18 cellular contexts compared by ENCODE assay signal in the genomic region with DNA sequence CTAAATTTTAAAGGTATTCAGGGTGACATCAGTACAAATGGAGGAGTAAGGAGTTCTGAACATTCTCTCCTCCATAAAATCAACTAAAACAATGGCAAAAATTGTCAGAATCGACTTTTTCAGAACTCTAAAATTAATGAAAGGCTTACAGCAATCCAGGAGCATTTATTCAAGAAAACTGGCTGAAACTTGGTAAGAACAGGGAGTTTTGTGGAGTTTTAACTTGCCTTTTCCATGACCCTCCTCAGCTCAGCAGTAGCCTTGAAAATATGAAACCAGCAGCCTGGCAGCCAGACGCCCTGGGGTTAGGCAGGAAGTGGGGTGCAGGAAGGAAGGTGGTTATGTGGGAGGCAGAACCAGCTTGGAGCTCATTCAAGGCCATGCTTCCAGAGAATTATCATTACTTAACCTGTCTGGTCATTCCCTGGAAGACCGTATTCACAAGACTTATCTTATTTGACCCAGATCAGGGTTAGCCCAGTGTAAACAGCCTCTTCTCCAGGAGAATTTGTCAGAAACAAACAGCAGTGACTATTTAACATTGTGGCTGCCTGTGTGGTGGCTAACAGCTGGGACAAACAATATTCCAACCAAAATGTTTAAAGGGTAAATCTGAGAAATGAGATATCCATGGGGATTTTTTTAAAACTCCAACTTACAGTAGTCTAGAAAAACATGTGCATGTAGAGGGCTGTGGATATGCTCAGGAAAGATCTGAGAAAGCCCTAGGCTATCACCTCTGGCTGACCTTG.
DNase-seq lines count a peak whose midpoint lies in the region; ATAC-seq and TF ChIP-seq lines count a peak whose summit lies in the region.
"Had no signal": no experiment of that assay in that cellular context is flagged by ENCODE, and none has a peak within 500 bp of the region (broad histone marks: within the 10 kb centered on the region; RNA-seq: fewer than 3 reads in every experiment).

No MANE protein-coding gene starts in this region.

- H3K9ac ChIP-seq in Loucy (ENCODE audit: low read depth, low read length, poor library complexity, severe bottlenecking), result peak overlapping the region; percentile 32

- CTCF ChIA-PET in A673 (lab: Charles Lee), result no interaction called here

- no peak overlapping the region for H3K27ac Mint-ChIP-seq in osteocyte (ENCODE audit: unreplicated experiment)
- H3K27ac Mint-ChIP-seq: H9 had no signal

- H3K27ac ChIP-seq in A673 (ENCODE audit: low read depth, low read length, poor library complexity, severe bottlenecking), result peak overlapping the region; percentile 73

- H3K79me2 ChIP-seq in Loucy (ENCODE audit: insufficient read depth, low read length), result no peaks in the 10 kb centered on the region

- H3F3A ChIP-seq in Loucy (ENCODE audit: low read depth), result no peaks in the 10 kb centered on the region

- peak overlapping the region; percentile 65 for H3K4me2 ChIP-seq in Loucy (ENCODE audit: low read depth, low read length, poor library complexity, severe bottlenecking)

- POLR2A ChIA-PET in A673 (lab: Charles Lee; ENCODE audit: low non-redundant PET), result interaction anchor here (0.7 kb wide), 1 partner anchor 25 kb away, joined by 3 read pairs; no protein-coding TSS in a partner anchor

- intact Hi-C loops in A673 (cut with micrococcal nuclease; ENCODE audit: unreplicated experiment), result loop anchor here (2.0 kb wide), 1 partner anchor 58 kb away; no protein-coding TSS in a partner anchor

- DNase-seq in A673 (ENCODE audit: low spot score) (peak; percentile 71), GDM1 (lab: John Stamatoyannopoulos, UW) (peak; percentile 32), UCSD-AML1 (lab: John Stamatoyannopoulos, UW; ENCODE audit: unreplicated experiment) (peak; percentile 55), NCI-H524 (lab: John Stamatoyannopoulos, UW) (no peak), T-helper 2 cell (no peak), osteocyte (ENCODE audit: extremely low spot score, unreplicated experiment) (no peak)
- DNase-seq: COR-L47, H9, KBM-7, MG63, NCI-H1105, NCI-H1694, NCI-H2107, NCI-H2227 treated with DMSO at 0.1 percent for 48 hours, NCI-H526, SHP77 treated with DMSO at 0.1 percent for 48 hours had no signal

- ATAC-seq in HG03378 (IDR thresholded peaks at IDR 0.05; ENCODE audit: unreplicated experiment), result no peak

- peaks cover 25% of the 10 kb centered on the region for H3K4me1 Mint-ChIP-seq in osteocyte (ENCODE audit: unreplicated experiment)
- H3K4me1 Mint-ChIP-seq: H9 had no signal

- no peak for TF ChIP-seq CTCF in A673 (conservative IDR thresholded peaks at IDR 0.05; ENCODE audit: low read depth, low read length)
- TF ChIP-seq CTCF in Loucy (conservative IDR thresholded peaks at IDR 0.05; ENCODE audit: low read length), result no peak
- TF ChIP-seq CTCF in osteocyte (IDR thresholded peaks at IDR 0.05), result no peak

- peak overlapping the region; percentile 13 for H3K4me3 ChIP-seq in A673 (ENCODE audit: low read depth, low read length, poor library complexity, severe bottlenecking)
- peak overlapping the region; percentile 54 for H3K4me3 ChIP-seq in Loucy (ENCODE audit: low read length, poor library complexity, severe bottlenecking)
- H3K4me3 ChIP-seq: MG63 had no signal

- H3K4me3 Mint-ChIP-seq in osteocyte (ENCODE audit: unreplicated experiment), result no peak overlapping the region
- H3K4me3 Mint-ChIP-seq: H9 had no signal

- peaks cover 34% of the 10 kb centered on the region for H3K27me3 Mint-ChIP-seq in osteocyte (ENCODE audit: unreplicated experiment)

- H2AFZ ChIP-seq in Loucy (ENCODE audit: low read length), result peak overlapping the region; percentile 67

- H3K36me3 ChIP-seq in A673 (ENCODE audit: insufficient read depth, low read length, poor library complexity, severe bottlenecking), result no peaks in the 10 kb centered on the region
- H3K36me3 ChIP-seq in Loucy (ENCODE audit: insufficient read depth, low read length), result no peaks in the 10 kb centered on the region
- H3K36me3 ChIP-seq: MG63 had no signal

- H3K9me3 Mint-ChIP-seq in osteocyte (ENCODE audit: unreplicated experiment), result peaks cover 27% of the 10 kb centered on the region

- no peaks in the 10 kb centered on the region for H3K9me2 ChIP-seq in Loucy (replicated peaks; ENCODE audit: low read depth, low read length)

- no TSS peak for BruUV-seq in A673 (replicated peaks; lab: Mats Ljungman, UMichigan)

- H3K9me3 ChIP-seq in A673 (ENCODE audit: low read depth, low read length, poor library complexity, severe bottlenecking), result peaks cover 31% of the 10 kb centered on the region
- peaks cover 6% of the 10 kb centered on the region; the same call in 1 of the 2 replicates for H3K9me3 ChIP-seq in Loucy (ENCODE audit: insufficient read depth, low read depth, low read length)

- peaks cover 29% of the 10 kb centered on the region for H3K4me1 ChIP-seq in A673 (ENCODE audit: insufficient read depth, low read length, poor library complexity, severe bottlenecking)
- H3K4me1 ChIP-seq in Loucy (ENCODE audit: insufficient read depth, low read length, poor library complexity, severe bottlenecking), result peaks cover 13% of the 10 kb centered on the region

- H3K27me3 ChIP-seq in A673 (replicated peaks; ENCODE audit: insufficient read depth, low read depth, low read length, poor library complexity), result no peaks in the 10 kb centered on the region
- H3K27me3 ChIP-seq in Loucy (ENCODE audit: insufficient read depth, low read length, poor library complexity, severe bottlenecking), result no peaks in the 10 kb centered on the region

- no peaks in the 10 kb centered on the region for H4K20me1 ChIP-seq in Loucy (ENCODE audit: insufficient read depth, low read length, poor library complexity, severe bottlenecking)

- H3K36me3 Mint-ChIP-seq in osteocyte (ENCODE audit: unreplicated experiment), result peaks cover 10% of the 10 kb centered on the region

Comparison
In these comparisons a context has a peak if more than half of its experiments do, and no peak if none do; other contexts are left out.
1. DNase-seq: peak in A673 (single experiment), GDM1 (single experiment) and UCSD-AML1 (single experiment); none in NCI-H524 (0 of 2), T-helper 2 cell (0 of 5) and osteocyte (single experiment).